ENCODE assay signal across 23 cellular contexts in the genomic region with DNA sequence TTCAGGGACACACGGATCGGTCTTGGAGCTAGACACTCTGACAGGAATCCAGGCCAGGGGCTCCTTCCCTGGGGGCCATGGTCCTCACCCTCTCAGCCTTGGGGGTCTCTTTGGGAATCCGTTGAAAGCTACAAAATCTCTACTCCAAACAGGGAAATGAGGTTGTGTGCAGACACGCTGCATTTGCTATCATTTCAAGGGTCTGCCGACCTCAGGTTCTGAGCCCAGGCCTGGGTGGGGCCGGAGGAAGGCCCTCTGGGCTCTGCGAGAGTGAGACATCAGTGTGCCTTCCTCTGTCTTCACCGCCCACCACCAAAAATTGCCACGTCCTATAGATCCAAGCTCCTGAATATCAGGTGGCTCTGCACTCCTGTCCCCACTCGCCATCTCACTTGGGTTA.
"Had no signal": no experiment of that assay in that cellular context is flagged by ENCODE, and none has a peak within 500 bp of the region (broad histone marks: within the 10 kb centered on the region; RNA-seq: fewer than 3 reads in every experiment).

No MANE protein-coding gene starts in this region.

- H3K4me3 ChIP-seq: adrenal gland, breast epithelium, MG63, Peyer's patch had no signal

- H3K9me3 ChIP-seq: adrenal gland, breast epithelium, MG63, Peyer's patch had no signal

- H3K4me1 Mint-ChIP-seq: activated naive CD8-positive, alpha-beta T cell treated with anti-CD3 and anti-CD28 coated beads, Interleukin-2, amount 10 ng/mL, durations not matched to agents 7 days and 5 days had no signal

- H3K4me1 ChIP-seq: breast epithelium had no signal

- H3K27me3 ChIP-seq: adrenal gland, breast epithelium, MG63, Peyer's patch had no signal

- ATAC-seq: activated CD4-positive, alpha-beta T cell treated with anti-CD3 and anti-CD28 coated beads for 36 hours; activated CD8-positive, alpha-beta T cell treated with anti-CD3 and anti-CD28 coated beads for 36 hours; T-helper 17 cell had no signal

- H3K27ac Mint-ChIP-seq: activated CD4-positive, alpha-beta T cell treated with anti-CD3 and anti-CD28 coated beads for 36 hours; activated CD8-positive, alpha-beta T cell treated with anti-CD3 and anti-CD28 coated beads for 36 hours; activated naive CD8-positive, alpha-beta T cell treated with anti-CD3 and anti-CD28 coated beads, Interleukin-2, amount 10 ng/mL, durations not matched to agents 7 days and 5 days; T-helper 17 cell had no signal

- H3K4me3 Mint-ChIP-seq: activated CD4-positive, alpha-beta T cell treated with anti-CD3 and anti-CD28 coated beads for 36 hours; activated CD8-positive, alpha-beta T cell treated with anti-CD3 and anti-CD28 coated beads for 36 hours; activated naive CD8-positive, alpha-beta T cell treated with anti-CD3 and anti-CD28 coated beads, Interleukin-2, amount 10 ng/mL, durations not matched to agents 7 days and 5 days had no signal

- H3K9me3 Mint-ChIP-seq: activated CD8-positive, alpha-beta T cell treated with anti-CD3 and anti-CD28 coated beads for 36 hours; activated naive CD8-positive, alpha-beta T cell treated with anti-CD3 and anti-CD28 coated beads, Interleukin-2, amount 10 ng/mL, durations not matched to agents 7 days and 5 days had no signal

- DNase-seq: activated CD4-positive, alpha-beta T cell treated with anti-CD3 and anti-CD28 coated beads for 36 hours; activated CD4-positive, alpha-beta T cell treated with anti-CD3 and anti-CD28 coated beads, Interleukin-2, amount 50 U/mL, for 1 hour; activated CD4-positive, CD25-positive, alpha-beta regulatory T cell; activated CD8-positive, alpha-beta memory T cell treated with anti-CD3 and anti-CD28 coated beads, Interleukin-2, amount 50 U/mL, for 4 hours; activated CD8-positive, alpha-beta T cell treated with anti-CD3 and anti-CD28 coated beads for 36 hours; activated naive CD4-positive, alpha-beta T cell treated with anti-CD3 and anti-CD28 coated beads, Interleukin-2, amount 50 U/mL, for 16 hours; activated naive CD8-positive, alpha-beta T cell treated with anti-CD3 and anti-CD28 coated beads, Interleukin-2, amount 10 ng/mL, durations not matched to agents 7 days and 5 days; anterior cingulate cortex; MG63; MV-4-11; NCI-H1417 treated with DMSO at 0.1 percent for 48 hours; NCI-H1694; NCI-H2029 treated with DMSO at 0.1 percent for 48 hours; NCI-H510A; NCI-H526 treated with DMSO at 0.1 percent for 48 hours; NK-92 treated with Interleukin-12 subunit alpha and Interleukin-12 subunit beta, amount 100 ng/mL, for 24 hours; OCI-M1; SIG-M5; T-helper 17 cell; T-helper 9 cell had no signal

- H3K36me3 ChIP-seq: adrenal gland, breast epithelium, MG63, Peyer's patch had no signal

- H3K36me3 Mint-ChIP-seq: activated naive CD8-positive, alpha-beta T cell treated with anti-CD3 and anti-CD28 coated beads, Interleukin-2, amount 10 ng/mL, durations not matched to agents 7 days and 5 days had no signal

- H3K27ac ChIP-seq: adrenal gland, breast epithelium had no signal
